ENCODE assay signal across 25 cellular contexts in genomic region chr3:60463655-60464054, GRCh38.
"Had no signal": no experiment of that assay in that cellular context is flagged by ENCODE, and none has a peak within 500 bp of the region (broad histone marks: within the 10 kb centered on the region; RNA-seq: fewer than 3 reads in every experiment).

No MANE protein-coding gene starts in this region.

- H3K27ac ChIP-seq: left lung, lower lobe of right lung, neural progenitor cell, neutrophil, ovary, skin epidermis, spleen, suprapubic skin, thoracic aorta, tibial artery, upper lobe of right lung had no signal

- H3K4me1 ChIP-seq: left lung, lower lobe of right lung, neural progenitor cell, spleen, suprapubic skin, upper lobe of right lung had no signal

- H3K9me3 ChIP-seq: neutrophil, ovary, suprapubic skin, thoracic aorta, upper lobe of right lung had no signal

- H3K27me3 ChIP-seq: left lung, neural progenitor cell, neutrophil, ovary, spleen, suprapubic skin, tibial artery, upper lobe of right lung had no signal

- H3K9ac ChIP-seq: neural progenitor cell had no signal

- DNase-seq: hippocampal formation; left colon; left lung; lower lobe of right lung; mammary epithelial cell; mesendoderm; naive B cell; natural killer cell; nephron progenitor cell; occipital lobe; ovary; retina; right cardiac atrium; spleen; stimulated activated CD4-positive, alpha-beta T cell treated with anti-CD3 and anti-CD28 coated beads, Interleukin-4, amount 100 ng/mL, for 24 hours; stimulated activated naive CD4-positive, alpha-beta T cell; tibial artery; upper lobe of right lung had no signal

- H3K4me3 ChIP-seq: left lung, lower lobe of right lung, neural progenitor cell, ovary, skin epidermis, spleen, suprapubic skin, thoracic aorta, tibial artery, upper lobe of right lung had no signal

- H2AFZ ChIP-seq: neural progenitor cell had no signal

- H3K4me2 ChIP-seq: neural progenitor cell had no signal

- FAIRE-seq: keratinocyte, urothelium cell line had no signal

- H3K36me3 ChIP-seq: left lung, lower lobe of right lung, neural progenitor cell, neutrophil, ovary, spleen, suprapubic skin, thoracic aorta, tibial artery, upper lobe of right lung had no signal
